Comparison of ENCODE assay signal across 8 cellular contexts in genomic region chrX:134460861-134461218, GRCh38. TPM values are rescaled to one million over a fixed set of nuclear protein-coding genes. Genes with fewer than 3 reads are reported as not detected.
A peak's percentile ranks its signal among the peaks of the same experiment; 100 is the strongest.
DNase-seq lines count a peak whose midpoint lies in the region; ATAC-seq and TF ChIP-seq lines count a peak whose summit lies in the region.

No MANE protein-coding gene starts in this region.

- H3K9me3 ChIP-seq in HUES48 (ENCODE audit: control insufficient read depth, insufficient read depth, low read length) (no peaks in the 10 kb centered on the region), adipocyte (ENCODE audit: control insufficient read depth, low read length) (no peaks in the 10 kb centered on the region)

- peak overlapping the region; percentile 81 for H3K27ac Mint-ChIP-seq in type B pancreatic cell

- H3K36me3 Mint-ChIP-seq in type B pancreatic cell, result no peaks in the 10 kb centered on the region

- DNase-seq in NCI-H1092 treated with DMSO at 0.1 percent for 48 hours (lab: John Stamatoyannopoulos, UW) (peak; percentile 44), NCI-H1092 (lab: John Stamatoyannopoulos, UW) (no peak), adipocyte (ENCODE audit: low read depth) (peak; percentile 18), left colon (no peak), type B pancreatic cell (ENCODE audit: extremely low spot score, unreplicated experiment) (no peak), GM13976 (ENCODE audit: low spot score) (no peak)

- H3K4me1 ChIP-seq in HUES48 (ENCODE audit: control insufficient read depth, insufficient read depth, low read length), result peaks cover 4% of the 10 kb centered on the region; the same call in 1 of the 2 replicates
- peaks cover 8% of the 10 kb centered on the region for H3K4me1 ChIP-seq in adipocyte (ENCODE audit: control insufficient read depth, insufficient read depth, low read length)

- peaks cover 8% of the 10 kb centered on the region for H3K4me1 Mint-ChIP-seq in type B pancreatic cell (ENCODE audit: unreplicated experiment)

- in situ Hi-C loops in GM13976 (cut with MboI; ENCODE audit: low sequenced_read_pairs, unreplicated experiment), result no loop called here

- ATAC-seq in left colon (peak; percentile 21), HG03196 (IDR thresholded peaks at IDR 0.05; ENCODE audit: unreplicated experiment) (no peak)

- H3K36me3 ChIP-seq in HUES48 (ENCODE audit: control insufficient read depth, insufficient read depth, low read length), result 0 out of 2 replicates have a peak, but pooled peaks cover 5% of the 10 kb centered on the region
- H3K36me3 ChIP-seq in adipocyte (ENCODE audit: control insufficient read depth, insufficient read depth, low read length, severe bottlenecking), result no peaks in the 10 kb centered on the region

- no peaks in the 10 kb centered on the region for H3K9me3 Mint-ChIP-seq in type B pancreatic cell

- H3K4me3 Mint-ChIP-seq in type B pancreatic cell, result peak overlapping the region; percentile 90

- no peaks in the 10 kb centered on the region for H3K27me3 Mint-ChIP-seq in type B pancreatic cell

- no peak for TF ChIP-seq CTCF in type B pancreatic cell (conservative IDR thresholded peaks at IDR 0.05)
- no peak for TF ChIP-seq CTCF in GM13976 (IDR thresholded peaks at IDR 0.05; ENCODE audit: borderline replicate concordance, control extremely low read depth, extremely low read depth, insufficient read depth, missing control alignments)

- intact Hi-C loops in left colon (cut with DNase I, micrococcal nuclease), result no loop called here

- H3K27me3 ChIP-seq in HUES48 (ENCODE audit: control insufficient read depth, insufficient read depth, low read length) (no peaks in the 10 kb centered on the region), adipocyte (replicated peaks; ENCODE audit: control insufficient read depth, insufficient read depth, low read length) (no peaks in the 10 kb centered on the region)

- H3K27ac ChIP-seq in HUES48 (ENCODE audit: low read depth, low read length), result peak overlapping the region; percentile 81

- H3K4me3 ChIP-seq in HUES48 (ENCODE audit: low read depth, low read length) (peak overlapping the region; percentile 83), adipocyte (ENCODE audit: low read length) (peak overlapping the region; percentile 79)

- peak overlapping the region; percentile 93 for H3K9ac ChIP-seq in HUES48 (ENCODE audit: low read depth, low read length)
- H3K9ac ChIP-seq in adipocyte (ENCODE audit: low read length), result peak overlapping the region; percentile 71

RNA-seq across cellular contexts. Expression of gene HPRT1, which starts 0.9 kb away (rescaled TPM):
- total RNA-seq in left colon (10 to 100 TPM; 19.7 to 22.1 TPM), type B pancreatic cell (ENCODE audit: low replicate concordance) (13.7 and 20.5 TPM in 2 replicates)

Comparison
In these comparisons a context has a peak if more than half of its experiments do, and no peak if none do; other contexts are left out.
1. DNase-seq: peak in NCI-H1092 treated with DMSO at 0.1 percent for 48 hours (single experiment) and adipocyte (single experiment); none in NCI-H1092 (single experiment), left colon (0 of 2), type B pancreatic cell (single experiment) and GM13976 (single experiment).